In the genomic region with DNA sequence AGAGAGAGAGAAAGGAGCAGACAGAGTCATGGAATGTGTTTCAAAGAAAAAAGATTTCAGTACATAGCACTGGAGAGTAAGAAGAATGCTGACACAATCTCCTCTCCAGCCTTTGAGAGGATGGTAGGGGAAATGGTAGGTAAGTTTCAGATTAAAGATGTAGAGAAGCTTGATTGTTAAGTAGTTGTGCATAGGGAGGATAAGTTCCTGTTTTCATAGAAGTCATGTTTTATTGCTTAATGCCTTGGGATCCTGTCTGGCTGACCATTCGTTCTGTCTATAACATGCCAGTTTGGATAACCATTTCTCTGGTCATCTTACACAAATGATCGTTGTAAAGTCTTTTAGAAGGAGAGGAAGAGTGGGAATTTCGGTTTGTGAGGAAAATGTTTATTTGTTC, we compare ENCODE assay signal across 18 cellular contexts.
"Had no signal": no experiment of that assay in that cellular context is flagged by ENCODE, and none has a peak within 500 bp of the region (broad histone marks: within the 10 kb centered on the region; RNA-seq: fewer than 3 reads in every experiment).

No MANE protein-coding gene starts in this region.

- H3K9me3 Mint-ChIP-seq: naive B cell had no signal

- H3K4me3 ChIP-seq: lower lobe of right lung, prostate gland, transverse colon had no signal

- H3K4me3 Mint-ChIP-seq: activated naive CD8-positive, alpha-beta T cell; stimulated activated naive B cell treated with anti-CD40 and anti-IgM and Interleukin-4, amounts not matched to agents 10 μg/mL and 1 μg/mL and 100 μg/mL, for 72 hours had no signal

- H3K27ac Mint-ChIP-seq: activated naive CD8-positive, alpha-beta T cell; naive B cell; stimulated activated naive B cell treated with anti-CD40 and anti-IgM and Interleukin-4, amounts not matched to agents 10 μg/mL and 1 μg/mL and 100 μg/mL, for 72 hours had no signal

- H3K27ac ChIP-seq: brain microvascular endothelial cell, lower lobe of right lung, neutrophil, prostate gland, transverse colon had no signal

- H3K4me1 Mint-ChIP-seq: naive B cell had no signal

- H3K27me3 ChIP-seq: brain microvascular endothelial cell, neutrophil, transverse colon had no signal

- H3K36me3 ChIP-seq: brain microvascular endothelial cell, lower lobe of right lung, neutrophil, prostate gland, transverse colon had no signal

- ATAC-seq: left cardiac atrium; lower lobe of right lung; sciatic nerve; stimulated activated naive B cell treated with anti-CD40 and anti-IgM and Interleukin-4, amounts not matched to agents 10 μg/mL and 1 μg/mL and 100 μg/mL, for 72 hours had no signal

- H3K9me3 ChIP-seq: lower lobe of right lung, neutrophil, prostate gland, transverse colon had no signal

- H3K36me3 Mint-ChIP-seq: activated naive CD8-positive, alpha-beta T cell; naive B cell; stimulated activated naive B cell treated with anti-CD40 and anti-IgM and Interleukin-4, amounts not matched to agents 10 μg/mL and 1 μg/mL and 100 μg/mL, for 72 hours had no signal

- H3K27me3 Mint-ChIP-seq: naive B cell; stimulated activated naive B cell treated with anti-CD40 and anti-IgM and Interleukin-4, amounts not matched to agents 10 μg/mL and 1 μg/mL and 100 μg/mL, for 72 hours had no signal

- H3K4me1 ChIP-seq: prostate gland had no signal

- DNase-seq: activated CD4-positive, alpha-beta T cell treated with anti-CD3 and anti-CD28 coated beads, Interleukin-2, amount 50 U/mL, for 4 hours; activated CD4-positive, CD25-positive, alpha-beta regulatory T cell treated with anti-CD3 and anti-CD28 coated beads, Interleukin-2, amount 50 U/mL, for 72 hours; activated gamma-delta T cell; activated T-cell treated with anti-CD3 and anti-CD28 coated beads, Interleukin-2, amount 50 U/mL, for 48 hours; brain microvascular endothelial cell; dermis blood vessel endothelial cell; foreskin fibroblast; head of caudate nucleus; left cardiac atrium; lower lobe of right lung; naive B cell; stimulated activated CD4-positive, alpha-beta T cell treated with anti-CD3 and anti-CD28 coated beads, Interleukin-2, amount 100 ng/mL, for 24 hours; stimulated activated naive B cell treated with anti-CD40 and anti-IgM and Interleukin-4, amounts not matched to agents 10 μg/mL and 1 μg/mL and 100 μg/mL, for 72 hours; transverse colon had no signal
